Comparison of ENCODE assay signal across 8 cellular contexts in genomic region chr1:2091611-2092604, GRCh38. TPM values are rescaled to one million over a fixed set of nuclear protein-coding genes. Genes with fewer than 3 reads are reported as not detected.
DNase-seq lines count a peak whose midpoint lies in the region; ATAC-seq and TF ChIP-seq lines count a peak whose summit lies in the region.

No MANE protein-coding gene starts in this region.

- POLR2A ChIA-PET in activated CD4-positive, alpha-beta memory T cell treated with anti-CD3 and anti-CD28 coated beads, Interleukin-2, amount 10 ng/mL, durations not matched to agents 7 days and 5 days (lab: Charles Lee): no interaction called here

- no peaks in the 10 kb centered on the region for H3K36me3 Mint-ChIP-seq in activated CD4-positive, alpha-beta memory T cell treated with anti-CD3 and anti-CD28 coated beads, Interleukin-2, amount 10 ng/mL, durations not matched to agents 7 days and 5 days (ENCODE audit: low read depth)

- peak overlapping the region; percentile 11 for H3K4me3 ChIP-seq in epithelial cell of proximal tubule (ENCODE audit: low read depth, low read length)

- DNase-seq in HT-29 (ENCODE audit: low spot score) (peak; percentile 73), epithelial cell of proximal tubule (ENCODE audit: low read depth) (no peak), nucleus accumbens (lab: John Stamatoyannopoulos, UW) (peak in 45 of 56 donors; percentile 17 to 82 (median 49)), NCI-H748 treated with DMSO at 0.1 percent for 48 hours (lab: John Stamatoyannopoulos, UW) (no peak), NCI-H1436 treated with DMSO at 0.1 percent for 48 hours (lab: John Stamatoyannopoulos, UW) (no peak)
- peak; percentile 52 for DNase-seq in activated CD4-positive, alpha-beta memory T cell treated with anti-CD3 and anti-CD28 coated beads, Interleukin-2, amount 10 ng/mL, durations not matched to agents 7 days and 5 days

- no peak overlapping the region for H3K27ac Mint-ChIP-seq in activated CD4-positive, alpha-beta memory T cell treated with anti-CD3 and anti-CD28 coated beads, Interleukin-2, amount 10 ng/mL, durations not matched to agents 7 days and 5 days

- TF ChIP-seq CTCF in epithelial cell of proximal tubule (conservative IDR thresholded peaks at IDR 0.05; ENCODE audit: low read depth, low read length): peak; percentile 66

- no peaks in the 10 kb centered on the region for H3K4me1 Mint-ChIP-seq in activated CD4-positive, alpha-beta memory T cell treated with anti-CD3 and anti-CD28 coated beads, Interleukin-2, amount 10 ng/mL, durations not matched to agents 7 days and 5 days

- H3K27me3 Mint-ChIP-seq in activated CD4-positive, alpha-beta memory T cell treated with anti-CD3 and anti-CD28 coated beads, Interleukin-2, amount 10 ng/mL, durations not matched to agents 7 days and 5 days: peaks cover 3% of the 10 kb centered on the region

- H3K4me3 Mint-ChIP-seq in activated CD4-positive, alpha-beta memory T cell treated with anti-CD3 and anti-CD28 coated beads, Interleukin-2, amount 10 ng/mL, durations not matched to agents 7 days and 5 days: no peak overlapping the region

- no peak for ATAC-seq in HG03095 (IDR thresholded peaks at IDR 0.05; ENCODE audit: unreplicated experiment)
- ATAC-seq in HG03460 (IDR thresholded peaks at IDR 0.05; ENCODE audit: unreplicated experiment): no peak

- H3K9me3 Mint-ChIP-seq in activated CD4-positive, alpha-beta memory T cell treated with anti-CD3 and anti-CD28 coated beads, Interleukin-2, amount 10 ng/mL, durations not matched to agents 7 days and 5 days: no peaks in the 10 kb centered on the region

- CTCF ChIA-PET in activated CD4-positive, alpha-beta memory T cell treated with anti-CD3 and anti-CD28 coated beads, Interleukin-2, amount 10 ng/mL, durations not matched to agents 7 days and 5 days (lab: Charles Lee): interaction anchor here (0.8 to 1.6 kb wide), 5 partner anchors 36 to 82 kb away, joined by 3 to 9 read pairs (median 3); no protein-coding TSS in a partner anchor

RNA-seq across cellular contexts. Expression of gene PRKCZ, which starts 41.7 kb away (rescaled TPM):
- total RNA-seq in HT-29 (2014; rRNA removed; shearing (Covaris generic)): 54.8 and 67.4 TPM in 2 replicates
- total RNA-seq in activated CD4-positive, alpha-beta memory T cell treated with anti-CD3 and anti-CD28 coated beads, Interleukin-2, amount 10 ng/mL, durations not matched to agents 7 days and 5 days: 1 to 10 TPM; 6.7 to 8.0 TPM
- 19.2 and 28.1 TPM in 2 replicates for total RNA-seq in epithelial cell of proximal tubule

Comparison
In these comparisons a context has a peak if more than half of its experiments do, and no peak if none do; other contexts are left out.
1. DNase-seq: peak in HT-29 (single experiment), activated CD4-positive, alpha-beta memory T cell treated with anti-CD3 and anti-CD28 coated beads, Interleukin-2, amount 10 ng/mL, durations not matched to agents 7 days and 5 days (single experiment) and nucleus accumbens (45 of 56); none in epithelial cell of proximal tubule (single experiment), NCI-H748 treated with DMSO at 0.1 percent for 48 hours (single experiment) and NCI-H1436 treated with DMSO at 0.1 percent for 48 hours (single experiment).